ENCODE assay signal across 9 cellular contexts in genomic region chr9:101977614-101978210, GRCh38.
DNase-seq lines count a peak whose midpoint lies in the region; ATAC-seq, FAIRE-seq and TF ChIP-seq lines count a peak whose summit lies in the region.
"Had no signal": no experiment of that assay in that cellular context is flagged by ENCODE, and none has a peak within 500 bp of the region (broad histone marks: within the 10 kb centered on the region; RNA-seq: fewer than 3 reads in every experiment).

No MANE protein-coding gene starts in this region.

- H3K36me3 ChIP-seq in brain microvascular endothelial cell (replicated peaks), result no peaks in the 10 kb centered on the region
- H3K36me3 ChIP-seq in mucosa of descending colon (ENCODE audit: low read depth), result no peaks in the 10 kb centered on the region
- H3K36me3 ChIP-seq: BLaER1 treated with 17β-estradiol and CSF1 and Interleukin-3, amounts not matched to agents 10 nM and 100 nM had no signal

- H3K4me3 ChIP-seq in brain microvascular endothelial cell (ENCODE audit: low read depth, low read length) (no peak overlapping the region), mucosa of descending colon (no peak overlapping the region)
- H3K4me3 ChIP-seq: BLaER1 treated with 17β-estradiol and CSF1 and Interleukin-3, amounts not matched to agents 10 nM and 100 nM had no signal

- no peaks in the 10 kb centered on the region for H3K9me3 ChIP-seq in mucosa of descending colon
- H3K9me3 ChIP-seq: BLaER1 treated with 17β-estradiol and CSF1 and Interleukin-3, amounts not matched to agents 10 nM and 100 nM had no signal

- in situ Hi-C loops in brain microvascular endothelial cell (cut with HindIII; ENCODE audit: low pct_ligation_motif_present, low sequenced_read_pairs), result no loop called here

- no peak overlapping the region for H3K27ac ChIP-seq in brain microvascular endothelial cell
- H3K27ac ChIP-seq: BLaER1 treated with 17β-estradiol and CSF1 and Interleukin-3, amounts not matched to agents 10 nM and 100 nM had no signal

- DNase-seq in NCI-H1105 treated with DMSO at 0.1 percent for 48 hours (lab: John Stamatoyannopoulos, UW) (peak; percentile 43), NCI-H1105 (lab: John Stamatoyannopoulos, UW) (no peak), NCI-H128 (lab: John Stamatoyannopoulos, UW; ENCODE audit: unreplicated experiment) (peak; percentile 22), brain microvascular endothelial cell (no peak), mucosa of descending colon (no peak), GM19239 (ENCODE audit: insufficient read length, low spot score) (no peak), NCI-H2227 treated with DMSO at 0.1 percent for 48 hours (lab: John Stamatoyannopoulos, UW) (no peak)

- no peaks in the 10 kb centered on the region for H3K4me1 ChIP-seq in mucosa of descending colon (ENCODE audit: low read depth)
- H3K4me1 ChIP-seq: BLaER1 treated with 17β-estradiol and CSF1 and Interleukin-3, amounts not matched to agents 10 nM and 100 nM had no signal

- peak; percentile 71 for ATAC-seq in HG02642 (IDR thresholded peaks at IDR 0.05; ENCODE audit: poor library complexity, unreplicated experiment)
- no peak for ATAC-seq in mucosa of descending colon

- intact Hi-C loops in mucosa of descending colon (cut with DNase I, micrococcal nuclease), result no loop called here

- no peak for FAIRE-seq in GM19239 (lab: Jason Lieb, UNC)

- no peaks in the 10 kb centered on the region for H3K27me3 ChIP-seq in brain microvascular endothelial cell (replicated peaks)
- H3K27me3 ChIP-seq: BLaER1 treated with 17β-estradiol and CSF1 and Interleukin-3, amounts not matched to agents 10 nM and 100 nM had no signal

- TF ChIP-seq CTCF in brain microvascular endothelial cell (IDR thresholded peaks at IDR 0.05; ENCODE audit: low read depth, low read length, missing control alignments), result peak; percentile 25
- peak; percentile 37 for TF ChIP-seq CTCF in mucosa of descending colon (IDR thresholded peaks at IDR 0.05)

Comparison
In these comparisons a context has a peak if more than half of its experiments do, and no peak if none do; other contexts are left out.
1. DNase-seq: peak in NCI-H1105 treated with DMSO at 0.1 percent for 48 hours (single experiment) and NCI-H128 (single experiment); none in NCI-H1105 (single experiment), brain microvascular endothelial cell (single experiment), mucosa of descending colon (0 of 3), GM19239 (single experiment) and NCI-H2227 treated with DMSO at 0.1 percent for 48 hours (single experiment).